ENCODE assay signal across 1 cellular context in the genomic region with DNA sequence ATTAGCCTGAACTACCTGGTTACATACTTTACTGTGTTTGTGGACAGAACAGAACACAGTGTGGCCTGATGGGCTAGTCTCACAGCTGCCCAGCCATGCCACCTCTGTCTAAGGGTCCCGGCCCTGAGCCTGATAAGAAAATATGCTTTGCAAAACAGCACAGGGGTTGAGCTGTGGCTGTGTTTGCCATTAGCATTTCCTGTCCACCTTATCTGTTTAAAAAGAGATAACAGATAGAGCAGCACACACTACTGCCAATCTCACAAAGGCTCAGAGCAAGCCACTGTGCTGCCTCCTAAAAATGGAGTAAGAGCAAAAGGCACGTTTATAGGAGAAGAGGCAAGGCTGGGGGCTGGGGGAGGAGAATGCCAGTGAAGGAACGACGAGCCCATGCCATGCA.
TF ChIP-seq lines count a peak whose summit lies in the region.

No MANE protein-coding gene starts in this region.

TF ChIP-seq in K562, 482 proteins besides CTCF, POLR2A, EP300 and RAD21 (continued from another document):
- TF ChIP-seq, protein P1, sequence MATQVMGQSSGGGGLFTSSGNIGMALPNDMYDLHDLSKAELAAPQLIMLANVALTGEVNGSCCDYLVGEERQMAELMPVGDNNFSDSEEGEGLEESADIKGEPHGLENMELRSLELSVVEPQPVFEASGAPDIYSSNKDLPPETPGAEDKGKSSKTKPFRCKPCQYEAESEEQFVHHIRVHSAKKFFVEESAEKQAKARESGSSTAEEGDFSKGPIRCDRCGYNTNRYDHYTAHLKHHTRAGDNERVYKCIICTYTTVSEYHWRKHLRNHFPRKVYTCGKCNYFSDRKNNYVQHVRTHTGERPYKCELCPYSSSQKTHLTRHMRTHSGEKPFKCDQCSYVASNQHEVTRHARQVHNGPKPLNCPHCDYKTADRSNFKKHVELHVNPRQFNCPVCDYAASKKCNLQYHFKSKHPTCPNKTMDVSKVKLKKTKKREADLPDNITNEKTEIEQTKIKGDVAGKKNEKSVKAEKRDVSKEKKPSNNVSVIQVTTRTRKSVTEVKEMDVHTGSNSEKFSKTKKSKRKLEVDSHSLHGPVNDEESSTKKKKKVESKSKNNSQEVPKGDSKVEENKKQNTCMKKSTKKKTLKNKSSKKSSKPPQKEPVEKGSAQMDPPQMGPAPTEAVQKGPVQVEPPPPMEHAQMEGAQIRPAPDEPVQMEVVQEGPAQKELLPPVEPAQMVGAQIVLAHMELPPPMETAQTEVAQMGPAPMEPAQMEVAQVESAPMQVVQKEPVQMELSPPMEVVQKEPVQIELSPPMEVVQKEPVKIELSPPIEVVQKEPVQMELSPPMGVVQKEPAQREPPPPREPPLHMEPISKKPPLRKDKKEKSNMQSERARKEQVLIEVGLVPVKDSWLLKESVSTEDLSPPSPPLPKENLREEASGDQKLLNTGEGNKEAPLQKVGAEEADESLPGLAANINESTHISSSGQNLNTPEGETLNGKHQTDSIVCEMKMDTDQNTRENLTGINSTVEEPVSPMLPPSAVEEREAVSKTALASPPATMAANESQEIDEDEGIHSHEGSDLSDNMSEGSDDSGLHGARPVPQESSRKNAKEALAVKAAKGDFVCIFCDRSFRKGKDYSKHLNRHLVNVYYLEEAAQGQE (CRISPR knock-in tag; IDR thresholded peaks at IDR 0.05; ENCODE audit: low read depth) = no peak
- TF ChIP-seq U2AF1 (optimal IDR thresholded peaks at IDR 0.05; ENCODE audit: low read depth, low read length) = no peak
- TF ChIP-seq EP400 (IDR thresholded peaks at IDR 0.05) = no peak
- no peak for TF ChIP-seq HDAC6 (IDR thresholded peaks at IDR 0.05; ENCODE audit: low read depth, low read length)
- no peak for TF ChIP-seq RBM25 (IDR thresholded peaks at IDR 0.05; ENCODE audit: low read depth, low read length, severe bottlenecking)
